Comparison of ENCODE assay signal across 10 cellular contexts in the genomic region with DNA sequence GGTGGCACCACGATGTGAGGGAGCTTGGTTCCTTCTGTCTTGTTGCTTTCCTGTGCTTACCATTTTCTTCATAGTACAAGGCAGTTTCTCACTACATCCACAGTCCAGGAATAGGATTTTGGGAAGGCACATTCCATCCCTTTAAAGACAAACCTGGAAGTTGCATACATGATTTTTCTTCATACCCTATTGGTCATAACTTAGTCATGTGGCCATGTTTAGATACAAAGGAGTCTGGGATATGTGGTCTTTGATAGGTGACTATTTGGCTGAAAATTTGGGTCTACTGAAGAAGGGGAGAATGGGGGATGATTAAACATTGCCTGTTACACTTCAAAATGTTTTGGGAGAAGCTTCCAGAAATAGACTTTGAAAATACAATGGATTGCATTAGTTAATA. TPM values are rescaled to one million over a fixed set of nuclear protein-coding genes. Genes with fewer than 3 reads are reported as not detected.
DNase-seq lines count a peak whose midpoint lies in the region; ATAC-seq and TF ChIP-seq lines count a peak whose summit lies in the region.
"Had no signal": no experiment of that assay in that cellular context is flagged by ENCODE, and none has a peak within 500 bp of the region (broad histone marks: within the 10 kb centered on the region; RNA-seq: fewer than 3 reads in every experiment).

No MANE protein-coding gene starts in this region.

- H3K27ac ChIP-seq in RWPE2 (ENCODE audit: poor library complexity, severe bottlenecking) (peak overlapping the region; percentile 81), uterus (no peak overlapping the region)
- H3K27ac ChIP-seq: KMS-11 had no signal

- no peak for TF ChIP-seq POLR2A in uterus (IDR thresholded peaks at IDR 0.05)

- no peak overlapping the region for H3K27ac Mint-ChIP-seq in activated T-cell treated with anti-CD3 and anti-CD28 coated beads, Interleukin-2, amount 50 U/mL, for 72 hours
- H3K27ac Mint-ChIP-seq in effector memory CD8-positive, alpha-beta T cell, result peak overlapping the region in 1 of 2 donors; percentile 85

- TF ChIP-seq CTCF in RWPE2 (IDR thresholded peaks at IDR 0.05; ENCODE audit: poor library complexity, severe bottlenecking) (no peak), uterus (IDR thresholded peaks at IDR 0.05) (no peak)

- H3K9me3 ChIP-seq in RWPE2 (ENCODE audit: severe bottlenecking), result no peaks in the 10 kb centered on the region
- no peaks in the 10 kb centered on the region for H3K9me3 ChIP-seq in skeletal muscle satellite cell (replicated peaks; ENCODE audit: low read length)
- no peaks in the 10 kb centered on the region for H3K9me3 ChIP-seq in uterus

- intact Hi-C loops in uterus (cut with DNase I; ENCODE audit: low total_unique reads), result no loop called here

- no peaks in the 10 kb centered on the region for H3K36me3 ChIP-seq in RWPE2 (ENCODE audit: low read depth)
- H3K36me3 ChIP-seq in skeletal muscle satellite cell (ENCODE audit: insufficient read depth, low read length), result no peaks in the 10 kb centered on the region
- no peaks in the 10 kb centered on the region for H3K36me3 ChIP-seq in uterus

- H3K4me1 Mint-ChIP-seq in activated T-cell treated with anti-CD3 and anti-CD28 coated beads, Interleukin-2, amount 50 U/mL, for 72 hours (ENCODE audit: low read depth), result peaks cover 93% of the 10 kb centered on the region
- peaks cover 63 to 86% of the 10 kb centered on the region in 2 donors for H3K4me1 Mint-ChIP-seq in effector memory CD8-positive, alpha-beta T cell (ENCODE audit: low read depth in 2 of 2)

- no peak for DNase-seq in activated T-cell treated with anti-CD3 and anti-CD28 coated beads, Interleukin-2, amount 50 U/mL, for 72 hours
- no peak for DNase-seq in activated T-cell treated with anti-CD3 and anti-CD28 coated beads, Interleukin-2, amount 50 U/mL, for 48 hours
- DNase-seq in RWPE2 (ENCODE audit: low spot score) (no peak), uterus (no peak), Ammon's horn (ENCODE audit: low spot score) (no peak), kidney glomerular epithelial cell (lab: John Stamatoyannopoulos, UW) (no peak)
- no peak for DNase-seq in effector memory CD8-positive, alpha-beta T cell
- DNase-seq: NCI-H446 had no signal

- H3K4me2 ChIP-seq in skeletal muscle satellite cell (ENCODE audit: low read length), result peak overlapping the region; percentile 67
- H3K4me2 ChIP-seq: KMS-11 had no signal

- H3K4me3 ChIP-seq in RWPE2 (ENCODE audit: severe bottlenecking) (no peak overlapping the region), skeletal muscle satellite cell (ENCODE audit: low read length) (no peak overlapping the region), uterus (no peak overlapping the region)

- peak overlapping the region; percentile 15 to 53 for H3K4me3 Mint-ChIP-seq in activated T-cell treated with anti-CD3 and anti-CD28 coated beads, Interleukin-2, amount 50 U/mL, for 72 hours
- H3K4me3 Mint-ChIP-seq in effector memory CD8-positive, alpha-beta T cell, result peak overlapping the region; percentile 24 to 79

- ATAC-seq in activated T-cell treated with anti-CD3 and anti-CD28 coated beads, Interleukin-2, amount 50 U/mL, for 72 hours (replicated peaks in 1 of 2), result no peak
- ATAC-seq in RWPE2 (ENCODE audit: low read depth), result peak; percentile 43; the same call in 2 of the 3 replicates
- ATAC-seq in effector memory CD8-positive, alpha-beta T cell (replicated peaks), result no peak

- no peaks in the 10 kb centered on the region for H3K9me3 Mint-ChIP-seq in activated T-cell treated with anti-CD3 and anti-CD28 coated beads, Interleukin-2, amount 50 U/mL, for 72 hours
- no peaks in the 10 kb centered on the region for H3K9me3 Mint-ChIP-seq in effector memory CD8-positive, alpha-beta T cell

- H3K4me1 ChIP-seq in RWPE2 (ENCODE audit: insufficient read depth, poor library complexity, severe bottlenecking) (peaks cover 52% of the 10 kb centered on the region), skeletal muscle satellite cell (ENCODE audit: control insufficient read depth, insufficient read depth, low read length) (peaks cover 66% of the 10 kb centered on the region), uterus (peaks cover 8 to 9% of the 10 kb centered on the region in 2 donors)

- no peaks in the 10 kb centered on the region for H3K27me3 ChIP-seq in RWPE2 (ENCODE audit: insufficient read depth, poor library complexity, severe bottlenecking)
- no peaks in the 10 kb centered on the region for H3K27me3 ChIP-seq in skeletal muscle satellite cell (ENCODE audit: control insufficient read depth, insufficient read depth, low read length)
- no peaks in the 10 kb centered on the region for H3K27me3 ChIP-seq in uterus

- H3K36me3 Mint-ChIP-seq in activated T-cell treated with anti-CD3 and anti-CD28 coated beads, Interleukin-2, amount 50 U/mL, for 72 hours (ENCODE audit: insufficient read depth in 2 of 2), result no peaks in the 10 kb centered on the region
- peaks cover 16% of the 10 kb centered on the region for H3K36me3 Mint-ChIP-seq in effector memory CD8-positive, alpha-beta T cell (ENCODE audit: insufficient read depth)

- H3K9ac ChIP-seq in skeletal muscle satellite cell (ENCODE audit: low read depth, low read length), result no peak overlapping the region
- H3K9ac ChIP-seq: KMS-11 had no signal

- no peaks in the 10 kb centered on the region for H3K27me3 Mint-ChIP-seq in activated T-cell treated with anti-CD3 and anti-CD28 coated beads, Interleukin-2, amount 50 U/mL, for 72 hours (ENCODE audit: low read depth)
- no peaks in the 10 kb centered on the region for H3K27me3 Mint-ChIP-seq in effector memory CD8-positive, alpha-beta T cell

RNA-seq across cellular contexts. Expression of gene DYRK1A, which starts 7.0 kb away (rescaled TPM):
- total RNA-seq in activated T-cell treated with anti-CD3 and anti-CD28 coated beads, Interleukin-2, amount 50 U/mL, for 72 hours, result 10 to 100 TPM; 82.9 to 85.0 TPM
- total RNA-seq in skeletal muscle satellite cell (2012; rRNA removed), result 29.7 and 36.5 TPM in 2 replicates
- 100 to 1,000 TPM in 3 of 4 donors, 10 to 100 TPM in 1; 42.0 to 137 (median 119) TPM for total RNA-seq in uterus
